ENCODE assay signal across 8 cellular contexts in genomic region chr12:6372403-6373003, GRCh38. TPM values are rescaled to one million over a fixed set of nuclear protein-coding genes. Genes with fewer than 3 reads are reported as not detected.
DNase-seq lines count a peak whose midpoint lies in the region; ATAC-seq, FAIRE-seq and TF ChIP-seq lines count a peak whose summit lies in the region.

No MANE protein-coding gene starts in this region.

- peak; percentile 21 for ATAC-seq in T-helper 17 cell
- ATAC-seq in HG03039 (IDR thresholded peaks at IDR 0.05; ENCODE audit: unreplicated experiment), result no peak
- ATAC-seq in HG03097 (IDR thresholded peaks at IDR 0.05; ENCODE audit: low FRiP score, unreplicated experiment), result no peak

- H3K4me2 ChIP-seq in Loucy (ENCODE audit: low read depth, low read length, poor library complexity, severe bottlenecking), result peak overlapping the region; percentile 58

- H3K36me3 ChIP-seq in Loucy (ENCODE audit: insufficient read depth, low read length) (no peaks in the 10 kb centered on the region), small intestine (ENCODE audit: control insufficient read depth in 2 of 2, insufficient read depth in 2 of 2, low read length in 2 of 2) (no peaks in the 10 kb centered on the region)

- TF ChIP-seq CTCF in Loucy (conservative IDR thresholded peaks at IDR 0.05; ENCODE audit: low read length) (no peak), foreskin fibroblast (IDR thresholded peaks at IDR 0.05; ENCODE audit: low read depth, low read length) (no peak)

- peak overlapping the region; percentile 36 for H3K4me3 Mint-ChIP-seq in T-helper 17 cell

- peaks cover 29% of the 10 kb centered on the region for H3K4me1 Mint-ChIP-seq in T-helper 17 cell

- peak overlapping the region; percentile 53 for H2AFZ ChIP-seq in Loucy (ENCODE audit: low read length)

- no peak overlapping the region for H3K27ac Mint-ChIP-seq in T-helper 17 cell

- H4K20me1 ChIP-seq in Loucy (ENCODE audit: insufficient read depth, low read length, poor library complexity, severe bottlenecking), result no peaks in the 10 kb centered on the region

- no peaks in the 10 kb centered on the region for H3K36me3 Mint-ChIP-seq in T-helper 17 cell (ENCODE audit: low read depth)

- peak overlapping the region; percentile 42 to 87 for H3K27ac ChIP-seq in small intestine (ENCODE audit: low read depth in 1 of 2, low read length in 1 of 2)

- no peaks in the 10 kb centered on the region for H3K9me2 ChIP-seq in Loucy (replicated peaks; ENCODE audit: low read depth, low read length)

- H3K4me1 ChIP-seq in Loucy (ENCODE audit: insufficient read depth, low read length, poor library complexity, severe bottlenecking) (peaks cover 63% of the 10 kb centered on the region), small intestine (ENCODE audit: control insufficient read depth in 2 of 2, insufficient read depth in 1 of 2, low read depth in 1 of 2, low read length in 1 of 2) (peaks cover 9% of the 10 kb centered on the region in 2 donors)

- H3K9ac ChIP-seq in Loucy (ENCODE audit: low read depth, low read length, poor library complexity, severe bottlenecking), result peak overlapping the region; percentile 45

- peak overlapping the region; percentile 5 for H3K4me3 ChIP-seq in Loucy (ENCODE audit: low read length, poor library complexity, severe bottlenecking)
- H3K4me3 ChIP-seq in foreskin fibroblast (ENCODE audit: low read depth in 1 of 2, low read length in 2 of 2), result peak overlapping the region in 1 of 2 donors; percentile 7
- H3K4me3 ChIP-seq in small intestine (ENCODE audit: low read depth in 1 of 2, low read length in 2 of 2), result peak overlapping the region in 1 of 2 donors; percentile 2

- H3K79me2 ChIP-seq in Loucy (ENCODE audit: insufficient read depth, low read length), result no peaks in the 10 kb centered on the region

- no peaks in the 10 kb centered on the region for H3K27me3 ChIP-seq in Loucy (ENCODE audit: insufficient read depth, low read length, poor library complexity, severe bottlenecking)
- H3K27me3 ChIP-seq in small intestine (ENCODE audit: control insufficient read depth in 2 of 2, insufficient read depth in 2 of 2, low read length in 2 of 2), result no peaks in the 10 kb centered on the region

- H3F3A ChIP-seq in Loucy (ENCODE audit: low read depth), result peaks cover 4% of the 10 kb centered on the region

- WGBS in small intestine, 3 donors, result 13 to 37% (median 29%) methylated on average over 8 of the region's 8 CpGs

- peaks cover 7% of the 10 kb centered on the region for H3K27me3 Mint-ChIP-seq in T-helper 17 cell

- no peak for FAIRE-seq in small intestine (lab: Jason Lieb, UNC)

- no peaks in the 10 kb centered on the region for H3K9me3 ChIP-seq in Loucy (ENCODE audit: insufficient read depth, low read depth, low read length)
- no peaks in the 10 kb centered on the region for H3K9me3 ChIP-seq in T-helper 17 cell (ENCODE audit: control insufficient read depth, low read length, poor library complexity, severe bottlenecking)
- no peaks in the 10 kb centered on the region for H3K9me3 ChIP-seq in small intestine (ENCODE audit: control insufficient read depth, low read depth)

- DNase-seq in Daoy (ENCODE audit: low read depth), result peak; percentile 91
- no peak for DNase-seq in T-helper 17 cell
- peak; percentile 83 to 91 for DNase-seq in foreskin fibroblast
- DNase-seq in small intestine, result no peak
- no peak for DNase-seq in superior temporal gyrus (ENCODE audit: extremely low spot score)

RNA-seq across cellular contexts. Expression of gene SCNN1A, which starts 2.9 kb away (rescaled TPM):
- 0.23 TPM in 1 of 2 replicates, not detected in the other for total RNA-seq in Daoy (2014; rRNA removed; shearing (Covaris generic))
- 1 to 10 TPM; 2.1 to 2.8 TPM for total RNA-seq in T-helper 17 cell
- 10 to 100 TPM; 12.3 to 18.9 (median 14.4) TPM for polyA plus RNA-seq in small intestine

RNA-seq across cellular contexts. Expression of gene LTBR, which starts 11.5 kb away (rescaled TPM):
- 29.8 and 49.0 TPM in 2 replicates for total RNA-seq in Daoy (2014; rRNA removed; shearing (Covaris generic))
- 1 to 10 TPM in 1 of 2 donors, under 1 TPM in 1; 0.47 to 1.4 TPM for total RNA-seq in T-helper 17 cell
- polyA plus RNA-seq in small intestine, result 10 to 100 TPM; 56.5 to 80.9 (median 65.5) TPM

RNA-seq across cellular contexts. Expression of gene TNFRSF1A, which starts 30.6 kb away (rescaled TPM):
- 111 and 125 TPM in 2 replicates for total RNA-seq in Daoy (2014; rRNA removed; shearing (Covaris generic))
- total RNA-seq in T-helper 17 cell, result 10 to 100 TPM; 22.4 to 23.0 TPM
- polyA plus RNA-seq in small intestine, result 100 to 1,000 TPM in 1 of 3 donors, 10 to 100 TPM in 2; 77.2 to 102 (median 92.9) TPM

Comparison
In these comparisons a context has a peak if more than half of its experiments do, and no peak if none do; other contexts are left out.
1. DNase-seq: peak in Daoy (single experiment) and foreskin fibroblast (2 of 2); none in T-helper 17 cell (0 of 3), small intestine (single experiment) and superior temporal gyrus (single experiment).
2. RNA of gene LTBR, which starts 11.5 kb away (total RNA-seq): 29.8 to 49.0 TPM in Daoy; 0.47 to 1.4 TPM in T-helper 17 cell; every median in the first group is over 10 times any median in the second.